In the genomic region with DNA sequence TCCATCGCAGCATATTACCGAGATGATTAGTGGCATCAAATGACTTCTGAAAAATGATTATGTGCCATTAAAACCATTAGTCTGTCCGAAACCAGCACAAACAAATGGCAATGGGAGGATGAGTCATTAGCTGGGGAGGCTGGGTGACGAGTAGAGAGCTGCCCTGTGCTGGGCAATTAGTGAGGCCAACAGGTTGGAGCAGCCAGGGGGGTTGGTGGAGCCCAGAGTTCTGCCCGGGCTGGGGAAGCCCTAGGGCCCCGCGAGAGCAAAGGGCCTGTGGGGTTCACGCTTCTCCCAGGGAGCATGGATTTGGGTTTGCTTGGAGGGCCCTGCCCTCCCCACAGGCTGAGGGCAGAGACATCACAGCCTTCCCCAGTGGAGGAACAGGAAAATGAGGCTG, we compare ENCODE assay signal across 1 cellular context.
TF ChIP-seq lines count a peak whose summit lies in the region.

No MANE protein-coding gene starts in this region.

TF ChIP-seq in SK-N-SH treated with all-trans-retinoic acid at 6 μM for 48 hours, 23 proteins besides CTCF, POLR2A, EP300 and RAD21 (continued from another document):
- TF ChIP-seq, protein P1, sequence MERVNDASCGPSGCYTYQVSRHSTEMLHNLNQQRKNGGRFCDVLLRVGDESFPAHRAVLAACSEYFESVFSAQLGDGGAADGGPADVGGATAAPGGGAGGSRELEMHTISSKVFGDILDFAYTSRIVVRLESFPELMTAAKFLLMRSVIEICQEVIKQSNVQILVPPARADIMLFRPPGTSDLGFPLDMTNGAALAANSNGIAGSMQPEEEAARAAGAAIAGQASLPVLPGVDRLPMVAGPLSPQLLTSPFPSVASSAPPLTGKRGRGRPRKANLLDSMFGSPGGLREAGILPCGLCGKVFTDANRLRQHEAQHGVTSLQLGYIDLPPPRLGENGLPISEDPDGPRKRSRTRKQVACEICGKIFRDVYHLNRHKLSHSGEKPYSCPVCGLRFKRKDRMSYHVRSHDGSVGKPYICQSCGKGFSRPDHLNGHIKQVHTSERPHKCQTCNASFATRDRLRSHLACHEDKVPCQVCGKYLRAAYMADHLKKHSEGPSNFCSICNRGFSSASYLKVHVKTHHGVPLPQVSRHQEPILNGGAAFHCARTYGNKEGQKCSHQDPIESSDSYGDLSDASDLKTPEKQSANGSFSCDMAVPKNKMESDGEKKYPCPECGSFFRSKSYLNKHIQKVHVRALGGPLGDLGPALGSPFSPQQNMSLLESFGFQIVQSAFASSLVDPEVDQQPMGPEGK (CRISPR knock-in tag; IDR thresholded peaks at IDR 0.05; ENCODE audit: borderline replicate concordance): no peak
- TF ChIP-seq CSDC2 (CRISPR knock-in tag; IDR thresholded peaks at IDR 0.05): no peak
